Comparison of ENCODE assay signal across 11 cellular contexts in genomic region chr1:172874950-172875349, GRCh38.
DNase-seq lines count a peak whose midpoint lies in the region; ATAC-seq lines count a peak whose summit lies in the region.
"Had no signal": no experiment of that assay in that cellular context is flagged by ENCODE, and none has a peak within 500 bp of the region (broad histone marks: within the 10 kb centered on the region; RNA-seq: fewer than 3 reads in every experiment).

No MANE protein-coding gene starts in this region.

- no peak overlapping the region for H3K27ac Mint-ChIP-seq in activated naive CD4-positive, alpha-beta T cell treated with anti-CD3 and anti-CD28 coated beads for 36 hours
- no peak overlapping the region for H3K27ac Mint-ChIP-seq in activated naive CD8-positive, alpha-beta T cell treated with anti-CD3 and anti-CD28 coated beads for 36 hours
- H3K27ac Mint-ChIP-seq in stimulated activated naive CD8-positive, alpha-beta T cell treated with anti-CD3 and anti-CD28 coated beads, Interleukin-15, Interleukin-2, amounts not matched to agents 100 ng/mL and 50 ng/mL, for 24 hours = peak overlapping the region; percentile 59

- H3K27me3 Mint-ChIP-seq in activated naive CD4-positive, alpha-beta T cell treated with anti-CD3 and anti-CD28 coated beads for 36 hours (ENCODE audit: low read depth) = peaks cover 29% of the 10 kb centered on the region
- H3K27me3 Mint-ChIP-seq in activated naive CD8-positive, alpha-beta T cell treated with anti-CD3 and anti-CD28 coated beads for 36 hours = no peaks in the 10 kb centered on the region
- peaks cover 10% of the 10 kb centered on the region for H3K27me3 Mint-ChIP-seq in stimulated activated naive CD8-positive, alpha-beta T cell treated with anti-CD3 and anti-CD28 coated beads, Interleukin-15, Interleukin-2, amounts not matched to agents 100 ng/mL and 50 ng/mL, for 24 hours

- CTCF ChIA-PET in activated naive CD4-positive, alpha-beta T cell treated with anti-CD3 and anti-CD28 coated beads for 36 hours (lab: Charles Lee) = no interaction called here

- no peaks in the 10 kb centered on the region for H3K9me3 Mint-ChIP-seq in activated naive CD4-positive, alpha-beta T cell treated with anti-CD3 and anti-CD28 coated beads for 36 hours
- no peaks in the 10 kb centered on the region for H3K9me3 Mint-ChIP-seq in activated naive CD8-positive, alpha-beta T cell treated with anti-CD3 and anti-CD28 coated beads for 36 hours
- no peaks in the 10 kb centered on the region for H3K9me3 Mint-ChIP-seq in stimulated activated naive CD8-positive, alpha-beta T cell treated with anti-CD3 and anti-CD28 coated beads, Interleukin-15, Interleukin-2, amounts not matched to agents 100 ng/mL and 50 ng/mL, for 24 hours

- no peaks in the 10 kb centered on the region for H3K36me3 Mint-ChIP-seq in activated naive CD4-positive, alpha-beta T cell treated with anti-CD3 and anti-CD28 coated beads for 36 hours (ENCODE audit: low read depth)
- H3K36me3 Mint-ChIP-seq in activated naive CD8-positive, alpha-beta T cell treated with anti-CD3 and anti-CD28 coated beads for 36 hours = no peaks in the 10 kb centered on the region
- H3K36me3 Mint-ChIP-seq in stimulated activated naive CD8-positive, alpha-beta T cell treated with anti-CD3 and anti-CD28 coated beads, Interleukin-15, Interleukin-2, amounts not matched to agents 100 ng/mL and 50 ng/mL, for 24 hours (ENCODE audit: low read depth) = no peaks in the 10 kb centered on the region

- intact Hi-C loops in activated naive CD4-positive, alpha-beta T cell treated with anti-CD3 and anti-CD28 coated beads for 36 hours (cut with micrococcal nuclease) = loop anchor here (1.0 to 5.0 kb wide), 6 partner anchors 8 to 992 kb away; partner anchors contain the start of genes GAS5 and ZBTB37

- H3K4me3 Mint-ChIP-seq in activated naive CD4-positive, alpha-beta T cell treated with anti-CD3 and anti-CD28 coated beads for 36 hours = no peak overlapping the region
- H3K4me3 Mint-ChIP-seq in activated naive CD8-positive, alpha-beta T cell treated with anti-CD3 and anti-CD28 coated beads for 36 hours = no peak overlapping the region
- no peak overlapping the region for H3K4me3 Mint-ChIP-seq in stimulated activated naive CD8-positive, alpha-beta T cell treated with anti-CD3 and anti-CD28 coated beads, Interleukin-15, Interleukin-2, amounts not matched to agents 100 ng/mL and 50 ng/mL, for 24 hours

- H3K4me1 Mint-ChIP-seq in activated naive CD4-positive, alpha-beta T cell treated with anti-CD3 and anti-CD28 coated beads for 36 hours (ENCODE audit: low read depth) = peaks cover 26% of the 10 kb centered on the region
- H3K4me1 Mint-ChIP-seq in activated naive CD8-positive, alpha-beta T cell treated with anti-CD3 and anti-CD28 coated beads for 36 hours = peaks cover 42% of the 10 kb centered on the region
- H3K4me1 Mint-ChIP-seq in stimulated activated naive CD8-positive, alpha-beta T cell treated with anti-CD3 and anti-CD28 coated beads, Interleukin-15, Interleukin-2, amounts not matched to agents 100 ng/mL and 50 ng/mL, for 24 hours (ENCODE audit: low read depth) = peaks cover 45% of the 10 kb centered on the region

- peak; percentile 70 for ATAC-seq in HG02642 (IDR thresholded peaks at IDR 0.05; ENCODE audit: poor library complexity, unreplicated experiment)
- ATAC-seq in GM21447 (IDR thresholded peaks at IDR 0.05; ENCODE audit: unreplicated experiment) = no peak

- peak; percentile 46 for DNase-seq in activated naive CD4-positive, alpha-beta T cell treated with anti-CD3 and anti-CD28 coated beads for 36 hours
- DNase-seq in activated naive CD4-positive, alpha-beta T cell (lab: John Stamatoyannopoulos, UW) = no peak
- DNase-seq in activated naive CD8-positive, alpha-beta T cell treated with anti-CD3 and anti-CD28 coated beads for 36 hours = peak; percentile 21
- no peak for DNase-seq in NCI-H187 treated with DMSO at 0.1 percent for 48 hours (lab: John Stamatoyannopoulos, UW)
- DNase-seq in DMS79 (lab: John Stamatoyannopoulos, UW) = no peak
- DNase-seq: activated CD4-positive, alpha-beta T cell treated with anti-CD3 and anti-CD28 coated beads, Interleukin-2, amount 50 U/mL, for 4 hours; midbrain; NCI-H1048 had no signal

Comparison
In these comparisons a context has a peak if more than half of its experiments do, and no peak if none do; other contexts are left out.
1. DNase-seq: peak in activated naive CD4-positive, alpha-beta T cell treated with anti-CD3 and anti-CD28 coated beads for 36 hours (single experiment) and activated naive CD8-positive, alpha-beta T cell treated with anti-CD3 and anti-CD28 coated beads for 36 hours (single experiment); none in activated naive CD4-positive, alpha-beta T cell (0 of 4), NCI-H187 treated with DMSO at 0.1 percent for 48 hours (single experiment) and DMS79 (single experiment).